Comparison of ENCODE assay signal across 15 cellular contexts in the genomic region with DNA sequence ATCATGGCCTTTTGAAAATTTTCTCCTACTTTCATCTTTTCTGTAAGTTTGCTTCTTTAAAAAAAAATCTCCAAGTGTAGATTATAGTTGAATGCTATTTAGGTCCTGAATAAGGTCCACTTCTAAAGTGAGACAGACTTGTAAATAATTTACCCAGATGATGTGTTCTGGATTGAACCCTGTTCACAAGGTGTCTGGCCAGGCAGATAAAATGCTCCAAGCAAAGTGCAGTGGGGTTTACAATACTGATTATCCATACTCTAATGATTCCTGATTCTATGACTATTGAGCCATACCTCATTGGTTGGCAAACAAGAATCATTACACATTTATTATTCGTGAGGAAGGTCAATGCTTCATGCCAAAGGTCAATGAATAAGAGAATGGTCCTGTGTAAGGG. TPM values are rescaled to one million over a fixed set of nuclear protein-coding genes. Genes with fewer than 3 reads are reported as not detected.
DNase-seq lines count a peak whose midpoint lies in the region; ATAC-seq, FAIRE-seq and TF ChIP-seq lines count a peak whose summit lies in the region.
"Had no signal": no experiment of that assay in that cellular context is flagged by ENCODE, and none has a peak within 500 bp of the region (broad histone marks: within the 10 kb centered on the region; RNA-seq: fewer than 3 reads in every experiment).

No MANE protein-coding gene starts in this region.

- no peak for ATAC-seq in Panc1
- ATAC-seq in left colon = peak; percentile 56
- ATAC-seq in right lobe of liver = peak; percentile 88 to 94 (median 90)
- ATAC-seq in GM19035 (IDR thresholded peaks at IDR 0.05; ENCODE audit: unreplicated experiment) = no peak
- ATAC-seq: CD8-positive, alpha-beta T cell had no signal

- H3K4me3 ChIP-seq in Panc1 (ENCODE audit: low read depth in 2 of 2, low read length in 2 of 2) (peak overlapping the region; percentile 45 to 70), right lobe of liver (no peak overlapping the region), esophagus squamous epithelium (no peak overlapping the region), vagina (no peak overlapping the region)
- H3K4me3 ChIP-seq: BLaER1 treated with 17β-estradiol and CSF1 and Interleukin-3, amounts not matched to agents 10 nM and 100 nM had no signal

- no peak for DNase-seq in GM12892 (ENCODE audit: insufficient read length)
- DNase-seq in Panc1 (ENCODE audit: low read depth, low spot score) = no peak
- DNase-seq in left colon = no peak
- no peak for DNase-seq in right lobe of liver
- no peak for DNase-seq in esophagus squamous epithelium (lab: John Stamatoyannopoulos, UW)
- DNase-seq in vagina (ENCODE audit: extremely low spot score in 2 of 2) = no peak
- DNase-seq in SW480 (ENCODE audit: low spot score) = no peak
- DNase-seq: Calu3; CD8-positive, alpha-beta T cell; GF-D8; H9; KBM-7 had no signal

- no TSS peak for BruUV-seq in Panc1 (replicated peaks; lab: Mats Ljungman, UMichigan)

- H3K36me3 ChIP-seq in Panc1 (ENCODE audit: control insufficient read depth, insufficient read depth, low read length) (no peaks in the 10 kb centered on the region), right lobe of liver (no peaks in the 10 kb centered on the region), esophagus squamous epithelium (no peaks in the 10 kb centered on the region), vagina (no peaks in the 10 kb centered on the region)

- in situ Hi-C loops in Panc1 (cut with HindIII; ENCODE audit: low pct_unique_long_range_greater_than_20kb, low sequenced_read_pairs) = no loop called here

- TF ChIP-seq CTCF in Panc1 (IDR thresholded peaks at IDR 0.05) (no peak), right lobe of liver (IDR thresholded peaks at IDR 0.05) (no peak), esophagus squamous epithelium (IDR thresholded peaks at IDR 0.05) (no peak), vagina (IDR thresholded peaks at IDR 0.05) (no peak)

- WGBS in right lobe of liver (ENCODE audit: insufficient coverage, low coverage, low lambda C conversion rate, missing lambda C conversion rate) = 33% methylated on average over 1 of the region's 1 CpG
- 36 to 80% methylated on average over 1 of the region's 1 CpG for WGBS in esophagus squamous epithelium, 2 donors

- H3K27me3 ChIP-seq in Panc1 (ENCODE audit: control insufficient read depth, insufficient read depth, low read length) = no peaks in the 10 kb centered on the region
- no peaks in the 10 kb centered on the region for H3K27me3 ChIP-seq in right lobe of liver
- H3K27me3 ChIP-seq in esophagus squamous epithelium = no peaks in the 10 kb centered on the region
- H3K27me3 ChIP-seq in vagina = no peaks in the 10 kb centered on the region
- H3K27me3 ChIP-seq: BLaER1 treated with 17β-estradiol and CSF1 and Interleukin-3, amounts not matched to agents 10 nM and 100 nM had no signal

- TF ChIP-seq POLR2A in GM12892 (IDR thresholded peaks at IDR 0.05; ENCODE audit: low read depth, low read length) (no peak), right lobe of liver (IDR thresholded peaks at IDR 0.05) (no peak), esophagus squamous epithelium (IDR thresholded peaks at IDR 0.05) (no peak), vagina (IDR thresholded peaks at IDR 0.05) (no peak)

- H3K9me3 ChIP-seq in Panc1 (ENCODE audit: control insufficient read depth, insufficient read depth, low read depth, low read length) = no peaks in the 10 kb centered on the region
- H3K9me3 ChIP-seq in right lobe of liver = no peaks in the 10 kb centered on the region
- no peaks in the 10 kb centered on the region for H3K9me3 ChIP-seq in esophagus squamous epithelium
- no peaks in the 10 kb centered on the region for H3K9me3 ChIP-seq in vagina

- POLR2A ChIA-PET in Panc1 (lab: Charles Lee) = no interaction called here

- intact Hi-C loops in Panc1 (cut with micrococcal nuclease; ENCODE audit: unreplicated experiment) (no loop called here), left colon (cut with DNase I, micrococcal nuclease) (no loop called here), right lobe of liver (cut with DNase I) (no loop called here), esophagus squamous epithelium (cut with DNase I) (no loop called here), vagina (cut with DNase I) (no loop called here)

- CTCF ChIA-PET in Panc1 (lab: Charles Lee) = no interaction called here

- H3K27ac ChIP-seq in Panc1 (ENCODE audit: low read length) (peak overlapping the region; percentile 75), right lobe of liver (peak overlapping the region in 2 of 3 donors; percentile 36 to 50), esophagus squamous epithelium (no peak overlapping the region), vagina (no peak overlapping the region)
- H3K27ac ChIP-seq: BLaER1 treated with 17β-estradiol and CSF1 and Interleukin-3, amounts not matched to agents 10 nM and 100 nM had no signal

- FAIRE-seq in GM12892 (lab: Jason Lieb, UNC) = peak; percentile 27
- FAIRE-seq: H1 had no signal

- H3K4me1 ChIP-seq in Panc1 (ENCODE audit: control insufficient read depth, insufficient read depth, low read length) = no peaks in the 10 kb centered on the region
- no peaks in the 10 kb centered on the region for H3K4me1 ChIP-seq in right lobe of liver
- no peaks in the 10 kb centered on the region for H3K4me1 ChIP-seq in esophagus squamous epithelium
- H3K4me1 ChIP-seq in vagina = no peaks in the 10 kb centered on the region
- H3K4me1 ChIP-seq: BLaER1 treated with 17β-estradiol and CSF1 and Interleukin-3, amounts not matched to agents 10 nM and 100 nM had no signal

RNA-seq across cellular contexts. Expression of gene SAT1, which starts 18.8 kb away (rescaled TPM):
- polyA plus RNA-seq in GM12892 (2012; ENCODE audit: missing spikeins) = 66.9 TPM
- total RNA-seq in Panc1 (2021; ENCODE audit: unreplicated experiment) (173 TPM), left colon (100 to 1,000 TPM; 499 to 508 TPM), right lobe of liver (100 to 1,000 TPM; 215 to 640 (median 291) TPM), esophagus squamous epithelium (100 to 1,000 TPM; 287 to 793 (median 450) TPM), vagina (389 TPM)
- 215 TPM for polyA plus RNA-seq in Panc1 (2012; ENCODE audit: insufficient read length)

RNA-seq across cellular contexts. Expression of gene ACOT9, which starts 21.1 kb away (rescaled TPM):
- polyA plus RNA-seq in GM12892 (2012; ENCODE audit: missing spikeins) = 17.5 TPM
- 44.5 TPM for total RNA-seq in Panc1 (2021; ENCODE audit: unreplicated experiment)
- 28.7 TPM for polyA plus RNA-seq in Panc1 (2012; ENCODE audit: insufficient read length)
- 10 to 100 TPM; 22.4 to 25.9 TPM for total RNA-seq in left colon
- 10 to 100 TPM in 5 of 6 experiments, 1 to 10 TPM in 1; 8.9 to 20.2 (median 14.6) TPM for total RNA-seq in right lobe of liver
- 10 to 100 TPM in 3 of 4 donors, 1 to 10 TPM in 1; 5.4 to 30.9 (median 14.8) TPM for total RNA-seq in esophagus squamous epithelium
- total RNA-seq in vagina = 39.0 TPM

Comparison
In these comparisons a context has a peak if more than half of its experiments do, and no peak if none do; other contexts are left out.
1. ATAC-seq: peak in left colon (single experiment) and right lobe of liver (4 of 4); none in Panc1 (single experiment) and GM19035 (single experiment).
2. H3K27ac ChIP-seq: peak in Panc1 (single experiment) and right lobe of liver (2 of 3); none in esophagus squamous epithelium (0 of 4) and vagina (single experiment).
3. H3K4me3 ChIP-seq: peak in Panc1 (2 of 2); none in right lobe of liver (0 of 3), esophagus squamous epithelium (0 of 4) and vagina (0 of 2).